In genomic region chrX:47574609-47575325, GRCh38 we compare ENCODE assay signal across 11 cellular contexts. TPM values are rescaled to one million over a fixed set of nuclear protein-coding genes. Genes with fewer than 3 reads are reported as not detected.
A peak's percentile ranks its signal among the peaks of the same experiment; 100 is the strongest.
DNase-seq lines count a peak whose midpoint lies in the region; ATAC-seq and TF ChIP-seq lines count a peak whose summit lies in the region.
"Had no signal": no experiment of that assay in that cellular context is flagged by ENCODE, and none has a peak within 500 bp of the region (broad histone marks: within the 10 kb centered on the region; RNA-seq: fewer than 3 reads in every experiment).

No MANE protein-coding gene starts in this region.

- H3K4me2 ChIP-seq in neural progenitor cell = peak overlapping the region; percentile 72

- H3K79me2 ChIP-seq in neural progenitor cell (ENCODE audit: low read depth) = no peaks in the 10 kb centered on the region

- no peak for DNase-seq in BJ (ENCODE audit: low read depth)
- DNase-seq in SJSA1 (ENCODE audit: low read depth in 1 of 2, low spot score in 2 of 2) = no peak
- no peak for DNase-seq in Right ventricle myocardium superior
- DNase-seq in neural progenitor cell (ENCODE audit: low spot score) = no peak
- no peak for DNase-seq in HAP-1 (ENCODE audit: low spot score in 2 of 2)
- no peak for DNase-seq in T-helper 2 cell
- DNase-seq in GM19238 (ENCODE audit: insufficient read length, low spot score) = no peak
- DNase-seq: EL, NCI-H748 treated with DMSO at 0.1 percent for 48 hours, T-helper 1 cell had no signal

- H4K20me1 ChIP-seq in neural progenitor cell (ENCODE audit: low read depth) = no peaks in the 10 kb centered on the region

- peak overlapping the region; percentile 96 for H3K27ac ChIP-seq in SJSA1
- no peak overlapping the region for H3K27ac ChIP-seq in neural progenitor cell

- TF ChIP-seq CTCF in BJ (IDR thresholded peaks at IDR 0.05; ENCODE audit: insufficient read depth, low read depth, low read length) (no peak), neural progenitor cell (IDR thresholded peaks at IDR 0.05) (no peak)

- H3K4me1 ChIP-seq in SJSA1 (replicated peaks) (peaks cover 54% of the 10 kb centered on the region), neural progenitor cell (peaks cover 6% of the 10 kb centered on the region), HAP-1 (no peaks in the 10 kb centered on the region)

- intact Hi-C loops in Right ventricle myocardium superior (cut with DNase I) = no loop called here

- peaks cover 12% of the 10 kb centered on the region for H3K4me1 Mint-ChIP-seq in neural progenitor cell

- in situ Hi-C loops in HAP-1 (cut with MboI; ENCODE audit: low sequenced_read_pairs) = no loop called here

- no peak overlapping the region for H3K27ac Mint-ChIP-seq in neural progenitor cell

- peaks cover 9% of the 10 kb centered on the region for H3K27me3 Mint-ChIP-seq in neural progenitor cell (ENCODE audit: insufficient read depth, low read depth)

- H3K9me3 Mint-ChIP-seq in neural progenitor cell = peaks cover 44% of the 10 kb centered on the region

- H3K4me3 ChIP-seq in BJ (ENCODE audit: low read depth, low read length) = peak overlapping the region; percentile 11; the same call in 1 of the 2 replicates
- peak overlapping the region; percentile 43 for H3K4me3 ChIP-seq in SJSA1
- H3K4me3 ChIP-seq in neural progenitor cell = peak overlapping the region; percentile 50
- H3K4me3 ChIP-seq in HAP-1 = no peak overlapping the region

- CTCF ChIA-PET in BJ (lab: Yijun Ruan, JAX) = no interaction called here

- ATAC-seq in Right ventricle myocardium superior (ENCODE audit: poor library complexity) = peak; percentile 34
- ATAC-seq in GM21529 (IDR thresholded peaks at IDR 0.05; ENCODE audit: unreplicated experiment) = no peak

- H2AFZ ChIP-seq in neural progenitor cell (replicated peaks) = no peak overlapping the region

- no peak overlapping the region for H3K9ac ChIP-seq in neural progenitor cell

- POLR2A ChIA-PET in BJ (lab: Charles Lee) = no interaction called here

- peaks cover 22% of the 10 kb centered on the region for H3K36me3 Mint-ChIP-seq in neural progenitor cell

- H3K9me3 ChIP-seq in SJSA1 (replicated peaks) (no peaks in the 10 kb centered on the region), neural progenitor cell (ENCODE audit: low read depth) (no peaks in the 10 kb centered on the region), HAP-1 (no peaks in the 10 kb centered on the region)

- H3K4me3 Mint-ChIP-seq in neural progenitor cell = peak overlapping the region; percentile 21

- H3K36me3 ChIP-seq in BJ (ENCODE audit: control insufficient read depth, insufficient read depth, low read length) = peaks cover 6% of the 10 kb centered on the region
- H3K36me3 ChIP-seq in SJSA1 = peaks cover 13% of the 10 kb centered on the region
- H3K36me3 ChIP-seq in neural progenitor cell = no peaks in the 10 kb centered on the region
- H3K36me3 ChIP-seq in HAP-1 (replicated peaks) = peaks cover 17% of the 10 kb centered on the region

- peaks cover 10% of the 10 kb centered on the region for H3F3A ChIP-seq in neural progenitor cell (ENCODE audit: low read depth)

- no peaks in the 10 kb centered on the region for H3K27me3 ChIP-seq in BJ (ENCODE audit: control insufficient read depth, insufficient read depth, low read length)
- no peaks in the 10 kb centered on the region for H3K27me3 ChIP-seq in SJSA1 (replicated peaks)
- no peaks in the 10 kb centered on the region for H3K27me3 ChIP-seq in neural progenitor cell
- no peaks in the 10 kb centered on the region for H3K27me3 ChIP-seq in HAP-1 (ENCODE audit: low read depth)

RNA-seq across cellular contexts. Expression of gene TIMP1, which starts 7.5 kb away (rescaled TPM):
- polyA plus RNA-seq in BJ (2011; rRNA removed) = 1,766 and 1,870 TPM in 2 replicates
- 1,901 and 3,419 TPM in 2 replicates for polyA minus RNA-seq in BJ (2011; rRNA and poly(A)+ RNA removed)
- 245 and 330 TPM in 2 replicates for total RNA-seq in SJSA1 (2014; rRNA removed; shearing (Covaris generic))
- total RNA-seq in Right ventricle myocardium superior (62.7 TPM), neural progenitor cell (ENCODE audit: low replicate concordance) (21.6 and 40.5 TPM in 2 replicates)

RNA-seq across cellular contexts. Expression of gene ARAF, which starts 13.8 kb away (rescaled TPM):
- 36.1 and 62.3 TPM in 2 replicates for polyA plus RNA-seq in BJ (2011; rRNA removed)
- 65.8 and 66.4 TPM in 2 replicates for polyA minus RNA-seq in BJ (2011; rRNA and poly(A)+ RNA removed)
- total RNA-seq in SJSA1 (2014; rRNA removed; shearing (Covaris generic)) = 29.8 and 30.1 TPM in 2 replicates
- total RNA-seq in Right ventricle myocardium superior (65.7 TPM), neural progenitor cell (ENCODE audit: low replicate concordance) (17.4 and 31.3 TPM in 2 replicates)

RNA-seq across cellular contexts. Expression of gene SYN1, which starts 44.9 kb away (rescaled TPM):
- polyA plus RNA-seq in BJ (2011; rRNA removed) = 0.23 and 0.48 TPM in 2 replicates
- polyA minus RNA-seq in BJ (2011; rRNA and poly(A)+ RNA removed) = 0.43 and 0.77 TPM in 2 replicates
- 0.53 and 1.5 TPM in 2 replicates for total RNA-seq in SJSA1 (2014; rRNA removed; shearing (Covaris generic))
- 10.9 TPM for total RNA-seq in Right ventricle myocardium superior
- total RNA-seq in neural progenitor cell (ENCODE audit: low replicate concordance) = 0.53 TPM in 1 of 2 replicates, not detected in the other

RNA-seq across cellular contexts. Expression of gene CFP, which starts 55.0 kb away (rescaled TPM):
- 0.01 and 0.05 TPM in 2 replicates for polyA plus RNA-seq in BJ (2011; rRNA removed)
- 0.14 and 0.15 TPM in 2 replicates for polyA minus RNA-seq in BJ (2011; rRNA and poly(A)+ RNA removed)
- 0.66 TPM in 1 of 2 replicates, not detected in the other for total RNA-seq in SJSA1 (2014; rRNA removed; shearing (Covaris generic))
- 2.6 TPM for total RNA-seq in Right ventricle myocardium superior
- total RNA-seq in neural progenitor cell (ENCODE audit: low replicate concordance) = 0.06 and 0.40 TPM in 2 replicates
